Comparison of ENCODE assay signal across 27 cellular contexts in genomic region chr6:61953881-61954280, GRCh38.
"Had no signal": no experiment of that assay in that cellular context is flagged by ENCODE, and none has a peak within 500 bp of the region (broad histone marks: within the 10 kb centered on the region; RNA-seq: fewer than 3 reads in every experiment).

No MANE protein-coding gene starts in this region.

- H3K27me3 Mint-ChIP-seq: memory B cell; naive B cell; natural killer cell treated with Interleukin-12 subunit alpha and Interleukin-12 subunit beta and Interleukin-15 and Interleukin-18, amount 100 ng/mL, for 72 hours; stimulated activated memory B cell treated with anti-CD40 and anti-IgM and Interleukin-4, amounts not matched to agents 10 μg/mL and 1 μg/mL and 100 μg/mL, for 72 hours had no signal

- DNase-seq: effector CD4-positive, alpha-beta T cell; foreskin fibroblast; gastrocnemius medialis; head of caudate nucleus; kidney; mucosa of descending colon; naive B cell; nucleus accumbens; psoas muscle; right cardiac atrium; sigmoid colon; spleen; stimulated activated CD4-positive, alpha-beta T cell treated with anti-CD3 and anti-CD28 coated beads, Interleukin-4, amount 100 ng/mL, for 4 hours; stimulated activated naive CD8-positive, alpha-beta T cell treated with anti-CD3 and anti-CD28 coated beads, Interleukin-15, Interleukin-2, amounts not matched to agents 100 U/mL and 50 U/mL, for 24 hours; substantia nigra; testis; tibial artery; upper lobe of left lung had no signal

- H3K36me3 ChIP-seq: gastrocnemius medialis, sigmoid colon, tibial artery, upper lobe of left lung had no signal

- H3K4me1 ChIP-seq: gastrocnemius medialis, psoas muscle, sigmoid colon, spleen, testis, tibial artery had no signal

- H3K4me3 ChIP-seq: dorsolateral prefrontal cortex, gastrocnemius medialis, lung, mucosa of descending colon, psoas muscle, sigmoid colon, spleen, testis, tibial artery, upper lobe of left lung had no signal

- ATAC-seq: esophagus mucosa; gastrocnemius medialis; left lobe of liver; mucosa of descending colon; natural killer cell treated with Interleukin-12 subunit alpha and Interleukin-12 subunit beta and Interleukin-15 and Interleukin-18, amount 100 ng/mL, for 72 hours; psoas muscle; right cardiac atrium; stimulated activated memory B cell treated with anti-CD40 and anti-IgM and Interleukin-4, amounts not matched to agents 10 μg/mL and 1 μg/mL and 100 μg/mL, for 72 hours; stimulated activated naive CD8-positive, alpha-beta T cell treated with anti-CD3 and anti-CD28 coated beads, Interleukin-15, Interleukin-2, amounts not matched to agents 100 U/mL and 50 U/mL, for 24 hours had no signal

- H3K27ac ChIP-seq: epithelial cell of prostate, gastrocnemius medialis, psoas muscle, sigmoid colon, spleen, testis, tibial artery, upper lobe of left lung had no signal

- H3K4me1 Mint-ChIP-seq: memory B cell; stimulated activated memory B cell treated with anti-CD40 and anti-IgM and Interleukin-4, amounts not matched to agents 10 μg/mL and 1 μg/mL and 100 μg/mL, for 72 hours had no signal

- H3K27ac Mint-ChIP-seq: memory B cell; mesothelial cell of epicardium; naive B cell; natural killer cell treated with Interleukin-12 subunit alpha and Interleukin-12 subunit beta and Interleukin-15 and Interleukin-18, amount 100 ng/mL, for 72 hours; stimulated activated memory B cell treated with anti-CD40 and anti-IgM and Interleukin-4, amounts not matched to agents 10 μg/mL and 1 μg/mL and 100 μg/mL, for 72 hours had no signal

- H3K27me3 ChIP-seq: dorsolateral prefrontal cortex, gastrocnemius medialis, sigmoid colon, spleen, testis, tibial artery, upper lobe of left lung had no signal

- H3K4me3 Mint-ChIP-seq: memory B cell; mesothelial cell of epicardium; naive B cell; natural killer cell treated with Interleukin-12 subunit alpha and Interleukin-12 subunit beta and Interleukin-15 and Interleukin-18, amount 100 ng/mL, for 72 hours; stimulated activated memory B cell treated with anti-CD40 and anti-IgM and Interleukin-4, amounts not matched to agents 10 μg/mL and 1 μg/mL and 100 μg/mL, for 72 hours had no signal

- H3K36me3 Mint-ChIP-seq: mesothelial cell of epicardium had no signal

- H3K9me3 ChIP-seq: gastrocnemius medialis, sigmoid colon, testis, tibial artery had no signal
